ENCODE assay signal across 13 cellular contexts in genomic region chr15:66670698-66671580, GRCh38. TPM values are rescaled to one million over a fixed set of nuclear protein-coding genes. Genes with fewer than 3 reads are reported as not detected.
DNase-seq lines count a peak whose midpoint lies in the region; TF ChIP-seq lines count a peak whose summit lies in the region.
"Had no signal": no experiment of that assay in that cellular context is flagged by ENCODE, and none has a peak within 500 bp of the region (broad histone marks: within the 10 kb centered on the region; RNA-seq: fewer than 3 reads in every experiment).

No MANE protein-coding gene starts in this region.

- H3K4me3 ChIP-seq in mammary epithelial cell (replicated peaks in 1 of 3; ENCODE audit: insufficient read depth in 1 of 3, low read depth in 2 of 3, low read length in 3 of 3) (no peak overlapping the region), mucosa of rectum (ENCODE audit: low read length in 2 of 2) (no peak overlapping the region), esophagus squamous epithelium (peak overlapping the region in 1 of 4 donors; percentile 26)
- H3K4me3 ChIP-seq: spleen had no signal

- H4K20me1 ChIP-seq in mammary epithelial cell (ENCODE audit: insufficient read depth, low read length), result no peaks in the 10 kb centered on the region

- peak overlapping the region; percentile 52 for H3K4me2 ChIP-seq in mammary epithelial cell (ENCODE audit: insufficient read depth, low read depth, low read length)

- in situ Hi-C loops in mammary epithelial cell (cut with MboI; ENCODE audit: low sequenced_read_pairs in 2 of 2), result no loop called here

- TF ChIP-seq CTCF in mammary epithelial cell (conservative IDR thresholded peaks at IDR 0.05 in 1 of 2, IDR thresholded peaks at IDR 0.05 in 1 of 2; ENCODE audit: extremely low read depth in 1 of 2, insufficient read depth in 1 of 2, low read depth in 1 of 2, low read length in 2 of 2) (no peak), esophagus squamous epithelium (IDR thresholded peaks at IDR 0.05) (no peak)

- H2AFZ ChIP-seq in mammary epithelial cell (ENCODE audit: low read depth, low read length), result peak overlapping the region; percentile 84

- BruUV-seq in mammary epithelial cell (replicated peaks; lab: Mats Ljungman, UMichigan), result no TSS peak

- no peaks in the 10 kb centered on the region for H3K27me3 ChIP-seq in mammary epithelial cell (ENCODE audit: insufficient read depth, low read length)
- no peaks in the 10 kb centered on the region for H3K27me3 ChIP-seq in mucosa of rectum (ENCODE audit: control insufficient read depth in 2 of 2, insufficient read depth in 2 of 2, low read length in 2 of 2)
- H3K27me3 ChIP-seq in esophagus squamous epithelium, result no peaks in the 10 kb centered on the region
- H3K27me3 ChIP-seq: spleen had no signal

- no peaks in the 10 kb centered on the region for H3K9me3 ChIP-seq in mammary epithelial cell (replicated peaks; ENCODE audit: insufficient read depth, low read length)
- H3K9me3 ChIP-seq in mucosa of rectum (ENCODE audit: control insufficient read depth in 2 of 2, low read length in 2 of 2), result no peaks in the 10 kb centered on the region
- H3K9me3 ChIP-seq in esophagus squamous epithelium, result no peaks in the 10 kb centered on the region

- dilution Hi-C loops in mammary epithelial cell (cut with HindIII; ENCODE audit: low sequenced_read_pairs), result no loop called here

- H3K9ac ChIP-seq in mammary epithelial cell (ENCODE audit: insufficient read depth, low read length), result no peak overlapping the region
- peak overlapping the region in 1 of 2 donors; percentile 36 for H3K9ac ChIP-seq in mucosa of rectum (ENCODE audit: low read depth in 1 of 2, low read length in 2 of 2)

- WGBS in mammary epithelial cell (ENCODE audit: low coverage, missing lambda C conversion rate), result 61% methylated on average over 7 of the region's 23 CpGs
- 33 to 60% methylated on average over 15 to 16 of the region's 23 CpGs for WGBS in esophagus squamous epithelium, 2 donors

- no peaks in the 10 kb centered on the region for H3K79me2 ChIP-seq in mammary epithelial cell (ENCODE audit: insufficient read depth, low read length)

- intact Hi-C loops in mammary epithelial cell (cut with micrococcal nuclease) (no loop called here), esophagus squamous epithelium (cut with DNase I) (no loop called here)

- no peaks in the 10 kb centered on the region for H3K36me3 ChIP-seq in mammary epithelial cell (ENCODE audit: insufficient read depth, low read length)
- no peaks in the 10 kb centered on the region for H3K36me3 ChIP-seq in mucosa of rectum (ENCODE audit: control insufficient read depth in 2 of 2, insufficient read depth in 2 of 2, low read length in 2 of 2)
- H3K36me3 ChIP-seq in esophagus squamous epithelium, result no peaks in the 10 kb centered on the region
- H3K36me3 ChIP-seq: spleen had no signal

- CTCF ChIA-PET in mammary epithelial cell (lab: Charles Lee; ENCODE audit: low non-redundant PET), result no interaction called here

- H3K27ac ChIP-seq in mammary epithelial cell (ENCODE audit: insufficient read depth, low read depth, low read length) (no peak overlapping the region), mucosa of rectum (ENCODE audit: low read depth in 2 of 2, low read length in 2 of 2) (peak overlapping the region; percentile 44 to 66), esophagus squamous epithelium (peak overlapping the region in 2 of 4 donors; percentile 26 to 31)
- H3K27ac ChIP-seq: spleen had no signal

- peaks cover 6% of the 10 kb centered on the region for H3K4me1 ChIP-seq in mammary epithelial cell (ENCODE audit: insufficient read depth, low read length)
- peaks cover 3 to 21% of the 10 kb centered on the region in 2 donors for H3K4me1 ChIP-seq in mucosa of rectum (ENCODE audit: control insufficient read depth in 2 of 2, insufficient read depth in 2 of 2, low read length in 2 of 2)
- peaks cover 0 to 13% (median 0%) of the 10 kb centered on the region in 3 donors for H3K4me1 ChIP-seq in esophagus squamous epithelium

- DNase-seq in Daoy (ENCODE audit: low read depth) (peak; percentile 49), NCI-H2171 (lab: John Stamatoyannopoulos, UW) (peak; percentile 48), mammary epithelial cell (peak; percentile 68), Kasumi-1 (lab: John Stamatoyannopoulos, UW) (no peak), AG20443 (ENCODE audit: low spot score) (no peak), midbrain (lab: John Stamatoyannopoulos, UW) (no peak), esophagus squamous epithelium (lab: John Stamatoyannopoulos, UW) (no peak)
- DNase-seq: activated CD4-positive, alpha-beta T cell treated with anti-CD3 and anti-CD28 coated beads, Interleukin-2, amount 10 ng/mL, durations not matched to agents 24 days and 14 days; DMS79; OCI-M1; spleen; stimulated activated naive CD8-positive, alpha-beta T cell treated with anti-CD3 and anti-CD28 coated beads, Interleukin-15, amount 100 ng/mL, for 72 hours had no signal

- no peak for TF ChIP-seq POLR2A in esophagus squamous epithelium (IDR thresholded peaks at IDR 0.05)

RNA-seq across cellular contexts. Expression of gene SMAD6, which starts 31.1 kb away (rescaled TPM):
- 9.0 and 12.2 TPM in 2 replicates for total RNA-seq in Daoy (2014; rRNA removed; shearing (Covaris generic))
- total RNA-seq in mammary epithelial cell (under 1 TPM; 0.09 to 0.83 TPM), esophagus squamous epithelium (1 to 10 TPM; 1.7 to 6.3 (median 3.8) TPM)
- polyA plus RNA-seq in mammary epithelial cell, result 0.11 TPM
- polyA minus RNA-seq in mammary epithelial cell, result 2.7 TPM

Comparison
In these comparisons a context has a peak if more than half of its experiments do, and no peak if none do; other contexts are left out.
1. DNase-seq: peak in Daoy (single experiment), NCI-H2171 (single experiment) and mammary epithelial cell (single experiment); none in Kasumi-1 (0 of 2), AG20443 (single experiment), midbrain (single experiment) and esophagus squamous epithelium (single experiment).